Comparison of ENCODE assay signal across 9 cellular contexts in genomic region chr17:15340966-15341365, GRCh38. TPM values are rescaled to one million over a fixed set of nuclear protein-coding genes. Genes with fewer than 3 reads are reported as not detected.
DNase-seq lines count a peak whose midpoint lies in the region; ATAC-seq and TF ChIP-seq lines count a peak whose summit lies in the region.
"Had no signal": no experiment of that assay in that cellular context is flagged by ENCODE, and none has a peak within 500 bp of the region (broad histone marks: within the 10 kb centered on the region; RNA-seq: fewer than 3 reads in every experiment).

No MANE protein-coding gene starts in this region.

- peak overlapping the region; percentile 45 to 63 for H3K4me3 ChIP-seq in foreskin fibroblast (ENCODE audit: low read depth in 1 of 2, low read length in 2 of 2)

- no peak for ATAC-seq in T-cell (replicated peaks in 1 of 4)
- ATAC-seq in omental fat pad (ENCODE audit: low FRiP score): peak; percentile 12
- ATAC-seq in activated CD8-positive, alpha-beta memory T cell treated with anti-CD3 and anti-CD28 coated beads, Interleukin-2, amount 10 ng/mL, durations not matched to agents 7 days and 5 days: no peak
- no peak for ATAC-seq in HG03097 (IDR thresholded peaks at IDR 0.05; ENCODE audit: low FRiP score, unreplicated experiment)

- H3K36me3 Mint-ChIP-seq in CD14-positive monocyte: peaks cover 0 to 4% of the 10 kb centered on the region in 2 donors
- H3K36me3 Mint-ChIP-seq in T-cell: peaks cover 3% of the 10 kb centered on the region
- H3K36me3 Mint-ChIP-seq in activated CD8-positive, alpha-beta memory T cell treated with anti-CD3 and anti-CD28 coated beads, Interleukin-2, amount 10 ng/mL, durations not matched to agents 7 days and 5 days: no peaks in the 10 kb centered on the region

- H3K4me3 Mint-ChIP-seq in CD14-positive monocyte: peak overlapping the region; percentile 51 to 91
- H3K4me3 Mint-ChIP-seq in T-cell: peak overlapping the region; percentile 26 to 69 (median 42)
- no peak overlapping the region for H3K4me3 Mint-ChIP-seq in activated CD8-positive, alpha-beta memory T cell treated with anti-CD3 and anti-CD28 coated beads, Interleukin-2, amount 10 ng/mL, durations not matched to agents 7 days and 5 days

- H3K9me3 Mint-ChIP-seq in CD14-positive monocyte: peaks cover 1 to 17% (median 10%) of the 10 kb centered on the region in 7 donors
- H3K9me3 Mint-ChIP-seq in T-cell: peaks cover 0 to 8% (median 2%) of the 10 kb centered on the region in 3 donors
- H3K9me3 Mint-ChIP-seq in activated CD8-positive, alpha-beta memory T cell treated with anti-CD3 and anti-CD28 coated beads, Interleukin-2, amount 10 ng/mL, durations not matched to agents 7 days and 5 days (ENCODE audit: low read depth): no peaks in the 10 kb centered on the region

- CTCF ChIA-PET in T-cell (lab: Charles Lee): no interaction called here
- CTCF ChIA-PET in activated CD8-positive, alpha-beta memory T cell treated with anti-CD3 and anti-CD28 coated beads, Interleukin-2, amount 10 ng/mL, durations not matched to agents 7 days and 5 days (lab: Charles Lee): no interaction called here

- DNase-seq in CD14-positive monocyte (ENCODE audit: low spot score) (no peak), T-cell (no peak), foreskin fibroblast (no peak), omental fat pad (ENCODE audit: low spot score) (no peak), NCI-H524 (lab: John Stamatoyannopoulos, UW) (no peak), mucosa of gallbladder (ENCODE audit: low spot score) (no peak)
- DNase-seq in activated CD8-positive, alpha-beta memory T cell treated with anti-CD3 and anti-CD28 coated beads, Interleukin-2, amount 10 ng/mL, durations not matched to agents 7 days and 5 days: no peak

- intact Hi-C loops in CD14-positive monocyte (cut with micrococcal nuclease): no loop called here

- H3K4me1 Mint-ChIP-seq in CD14-positive monocyte (peaks cover 11% of the 10 kb centered on the region), T-cell (peaks cover 7 to 10% (median 8%) of the 10 kb centered on the region in 3 donors)
- H3K4me1 Mint-ChIP-seq in activated CD8-positive, alpha-beta memory T cell treated with anti-CD3 and anti-CD28 coated beads, Interleukin-2, amount 10 ng/mL, durations not matched to agents 7 days and 5 days: peaks cover 5% of the 10 kb centered on the region

- no peak for TF ChIP-seq CTCF in CD14-positive monocyte (IDR thresholded peaks at IDR 0.05)
- no peak for TF ChIP-seq CTCF in foreskin fibroblast (IDR thresholded peaks at IDR 0.05; ENCODE audit: low read depth, low read length)
- TF ChIP-seq CTCF in omental fat pad (IDR thresholded peaks at IDR 0.05): no peak

- H3K27ac Mint-ChIP-seq in CD14-positive monocyte (peak overlapping the region in 1 of 7 donors; percentile 32), T-cell (peak overlapping the region in 1 of 2 donors; percentile 33)
- no peak overlapping the region for H3K27ac Mint-ChIP-seq in activated CD8-positive, alpha-beta memory T cell treated with anti-CD3 and anti-CD28 coated beads, Interleukin-2, amount 10 ng/mL, durations not matched to agents 7 days and 5 days

- peaks cover 58 to 70% (median 58%) of the 10 kb centered on the region in 3 donors for H3K27me3 Mint-ChIP-seq in CD14-positive monocyte (ENCODE audit: low read depth in 3 of 3)
- peaks cover 59 to 71% of the 10 kb centered on the region in 2 donors for H3K27me3 Mint-ChIP-seq in T-cell
- H3K27me3 Mint-ChIP-seq in activated CD8-positive, alpha-beta memory T cell treated with anti-CD3 and anti-CD28 coated beads, Interleukin-2, amount 10 ng/mL, durations not matched to agents 7 days and 5 days: peaks cover 61% of the 10 kb centered on the region

- POLR2A ChIA-PET in T-cell (lab: Charles Lee): no interaction called here

RNA-seq across cellular contexts. Expression of gene TEKT3, which starts 0.4 kb away (rescaled TPM):
- polyA plus RNA-seq in CD14-positive monocyte: not detected
- under 1 TPM in 1 of 5 donors, not detected in 4; 0.35 TPM for total RNA-seq in T-cell
- total RNA-seq in omental fat pad: under 1 TPM in 2 of 4 donors, not detected in 2; 0.44 to 0.79 TPM
- total RNA-seq in activated CD8-positive, alpha-beta memory T cell treated with anti-CD3 and anti-CD28 coated beads, Interleukin-2, amount 10 ng/mL, durations not matched to agents 7 days and 5 days: not detected
- 1.2 TPM for total RNA-seq in mucosa of gallbladder
- total RNA-seq: dermis microvascular lymphatic vessel endothelial cell had no signal
